In the genomic region with DNA sequence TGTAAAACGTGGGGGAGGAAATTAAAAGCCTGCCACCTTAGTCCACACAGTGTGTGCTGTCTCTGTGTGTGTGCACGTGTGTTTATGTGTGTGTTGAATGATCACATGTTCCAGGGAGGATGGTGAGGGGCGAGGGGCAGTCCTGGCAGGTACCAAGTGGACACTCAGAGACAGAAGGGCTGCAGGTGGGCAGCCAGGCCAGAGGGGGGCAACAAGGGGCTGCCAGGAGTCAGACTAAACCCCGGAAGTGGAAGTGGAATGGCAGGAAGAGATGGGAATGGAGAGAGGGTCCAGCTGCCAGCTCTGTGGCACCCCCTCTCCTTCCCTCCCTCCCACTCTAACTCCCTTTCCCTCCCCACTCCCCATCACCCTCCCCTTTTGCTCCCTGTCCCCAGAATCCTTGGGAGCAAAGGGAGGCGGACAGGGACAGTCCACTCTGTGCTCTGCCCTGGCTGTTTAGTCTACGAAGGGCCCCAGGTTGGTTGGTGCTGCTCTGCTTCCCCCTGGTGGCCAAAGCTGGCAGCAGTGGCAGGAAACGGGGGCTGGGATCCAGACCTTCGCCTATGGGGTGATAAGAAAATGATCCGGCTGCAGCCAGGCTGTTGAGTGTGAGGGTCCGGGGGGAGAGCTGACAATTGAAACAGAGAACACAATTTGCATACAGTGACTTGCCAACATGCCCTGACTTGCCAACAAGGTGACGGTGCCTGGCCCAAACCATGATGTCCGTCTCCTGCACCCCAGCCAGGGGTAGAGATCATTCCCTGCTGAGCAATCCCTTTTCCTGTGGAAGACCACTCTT, we compare ENCODE assay signal across 8 cellular contexts. TPM values are rescaled to one million over a fixed set of nuclear protein-coding genes. Genes with fewer than 3 reads are reported as not detected.
DNase-seq lines count a peak whose midpoint lies in the region; ATAC-seq, FAIRE-seq and TF ChIP-seq lines count a peak whose summit lies in the region.

No MANE protein-coding gene starts in this region.

- H2BK5ac ChIP-seq in H1 (ENCODE audit: low read depth, low read length) = peak overlapping the region; percentile 86; the same call in 1 of the 2 replicates
- no peak overlapping the region for H2BK5ac ChIP-seq in mesendoderm (ENCODE audit: low read length)

- peak overlapping the region; percentile 83 for H2BK12ac ChIP-seq in H1 (ENCODE audit: low read depth, low read length)

- DNase-seq in GM12865 (ENCODE audit: low read depth) (peak; percentile 86), NCI-H748 (lab: John Stamatoyannopoulos, UW; ENCODE audit: unreplicated experiment) (peak; percentile 82), H1 (ENCODE audit: low read depth in 1 of 2, low spot score in 2 of 2) (peak in 1 of 2 experiments; percentile 97), mesendoderm (peak; percentile 90)
- peak; percentile 19 to 54 for DNase-seq in activated CD8-positive, alpha-beta memory T cell treated with anti-CD3 and anti-CD28 coated beads for 1 hour (ENCODE audit: extremely low read depth in 1 of 2, low read depth in 1 of 2)
- DNase-seq in stimulated activated CD8-positive, alpha-beta memory T cell treated with anti-CD3 and anti-CD28 coated beads, Interleukin-12 subunit alpha, Interleukin-12 subunit beta, amount 100 ng/mL, for 4 hours (ENCODE audit: low read depth) = peak; percentile 49

- no peak for TF ChIP-seq EP300 in H1 (IDR thresholded peaks at IDR 0.05; ENCODE audit: borderline replicate concordance in 1 of 2, low read depth in 2 of 2, low read length in 2 of 2)

- H3K27ac ChIP-seq in H1 (ENCODE audit: low read depth, low read length) = peak overlapping the region; percentile 13; the same call in 1 of the 2 replicates
- no peak overlapping the region for H3K27ac ChIP-seq in mesendoderm (ENCODE audit: low read depth, low read length)

- ATAC-seq in HG03175 (IDR thresholded peaks at IDR 0.05; ENCODE audit: unreplicated experiment) (peak; percentile 83), GM21528 (IDR thresholded peaks at IDR 0.05; ENCODE audit: low FRiP score, unreplicated experiment) (no peak)

- H2BK20ac ChIP-seq in H1 (ENCODE audit: low read length) = peak overlapping the region; percentile 72

- peak in 1 of 2 experiments; percentile 75; a peak in 1 of 3 replicates for TF ChIP-seq POLR2A in H1 (IDR thresholded peaks at IDR 0.05; ENCODE audit: control extremely low read depth in 1 of 2, low read depth in 2 of 2, low read length in 2 of 2)

- no peaks in the 10 kb centered on the region for H3K9me3 ChIP-seq in H1 (ENCODE audit: insufficient read depth in 2 of 2, low read depth in 1 of 2, low read length in 1 of 2)

- H4K8ac ChIP-seq in H1 (ENCODE audit: extremely low read depth, insufficient read depth, low read length) (peak overlapping the region; percentile 72; the same call in 1 of the 2 replicates), mesendoderm (ENCODE audit: low read depth, low read length) (no peak overlapping the region)

- H3K36me3 ChIP-seq in H1 (ENCODE audit: control insufficient read depth in 2 of 4, insufficient read depth in 4 of 4, low read length in 3 of 4) = no peaks in the 10 kb centered on the region
- no peaks in the 10 kb centered on the region for H3K36me3 ChIP-seq in mesendoderm (ENCODE audit: control insufficient read depth, insufficient read depth, low read length)

- no peaks in the 10 kb centered on the region for H4K20me1 ChIP-seq in H1 (replicated peaks in 1 of 2; ENCODE audit: control insufficient read depth in 1 of 2, insufficient read depth in 2 of 2, low read length in 2 of 2)

- FAIRE-seq in H1 (lab: Jason Lieb, UNC) = peak; percentile 19

- H4K91ac ChIP-seq in H1 (replicated peaks; ENCODE audit: insufficient read length, low read length) = peak overlapping the region; percentile 30

- TF ChIP-seq RAD21 in H1 (IDR thresholded peaks at IDR 0.05 in 1 of 2, conservative IDR thresholded peaks at IDR 0.05 in 1 of 2; ENCODE audit: low read depth in 2 of 2, low read length in 2 of 2) = peak; percentile 80 to 85

- H3K4me1 ChIP-seq in H1 (replicated peaks in 1 of 4; ENCODE audit: control insufficient read depth in 3 of 4, insufficient read depth in 4 of 4, low read length in 3 of 4) = peaks cover 0 to 8% (median 3%) of the 10 kb centered on the region in 4 experiments; a peak in 3 of 7 replicates
- H3K4me1 ChIP-seq in mesendoderm (ENCODE audit: control insufficient read depth, low read depth, low read length) = no peaks in the 10 kb centered on the region

- no peak overlapping the region for H2AK5ac ChIP-seq in H1 (ENCODE audit: low read depth, low read length)
- no peak overlapping the region for H2AK5ac ChIP-seq in mesendoderm (ENCODE audit: low read length)

- peak overlapping the region; percentile 98 for H2AFZ ChIP-seq in H1 (ENCODE audit: low read length)

- H3K4ac ChIP-seq in H1 (replicated peaks; ENCODE audit: insufficient read length, low read depth, low read length) (peak overlapping the region; percentile 16), mesendoderm (ENCODE audit: low read depth, low read length) (no peak overlapping the region)

- H3K27me3 ChIP-seq in H1 (replicated peaks in 1 of 4; ENCODE audit: control insufficient read depth in 3 of 4, extremely low read depth in 1 of 4, insufficient read depth in 3 of 4, low read length in 3 of 4) (no peaks in the 10 kb centered on the region), mesendoderm (ENCODE audit: insufficient read depth, low read length, poor library complexity) (no peaks in the 10 kb centered on the region)

- peaks cover 2% of the 10 kb centered on the region; the same call in 1 of the 2 replicates for H3K23me2 ChIP-seq in H1 (ENCODE audit: low read depth, low read length)

- H3K79me2 ChIP-seq in H1 (ENCODE audit: control insufficient read depth in 1 of 2, insufficient read depth in 2 of 2, low read length in 2 of 2) (no peaks in the 10 kb centered on the region), mesendoderm (ENCODE audit: control insufficient read depth, insufficient read depth, low read length) (no peaks in the 10 kb centered on the region)

- POLR2A ChIA-PET in H1 (lab: Charles Lee; ENCODE audit: partially characterized antibody) = interaction anchor here (0.8 to 1.0 kb wide), 2 partner anchors 15 to 411 kb away, joined by 3 read pairs; no protein-coding TSS in a partner anchor

- WGBS in H1 (ENCODE audit: extremely low coverage in 1 of 2, insufficient coverage in 1 of 2, insufficient read length in 1 of 2, insufficient replicate concordance in 2 of 2, low coverage in 1 of 2, low lambda C conversion rate in 2 of 2, missing lambda C conversion rate in 1 of 2), 2 experiments = 35% methylated on average over 12 of the region's 12 CpGs; no CpG with 5 or more reads in 1 of the 2 experiments
- WGBS in mesendoderm (ENCODE audit: extremely low coverage, insufficient coverage, low lambda C conversion rate) = no CpG with 5 or more reads among the region's 12 CpGs

- H3K79me1 ChIP-seq in H1 (ENCODE audit: low read depth, low read length) (no peaks in the 10 kb centered on the region), mesendoderm (ENCODE audit: low read length) (no peaks in the 10 kb centered on the region)

- H3K14ac ChIP-seq in H1 (ENCODE audit: insufficient read length) = no peak overlapping the region

- no peak overlapping the region for H3K23ac ChIP-seq in H1 (ENCODE audit: insufficient read length)
- no peak overlapping the region for H3K23ac ChIP-seq in mesendoderm (ENCODE audit: low read length)

- H4K5ac ChIP-seq in H1 (ENCODE audit: insufficient read length, low read depth, low read length) (no peak overlapping the region), mesendoderm (ENCODE audit: low read length) (peak overlapping the region; percentile 72)

- no peak overlapping the region for H3K4me3 ChIP-seq in GM12865 (ENCODE audit: low read depth, low read length)
- H3K4me3 ChIP-seq in H1 (ENCODE audit: extremely low read depth in 1 of 4, insufficient read depth in 2 of 4, low read depth in 3 of 4, low read length in 4 of 4) = peak overlapping the region; percentile 14 to 58 (median 22); a peak in 5 of 8 replicates
- peak overlapping the region; percentile 26 for H3K4me3 ChIP-seq in mesendoderm (ENCODE audit: low read length)

- H3K56ac ChIP-seq in H1 (replicated peaks; ENCODE audit: insufficient read length, low read depth, low read length) (peak overlapping the region; percentile 28), mesendoderm (ENCODE audit: low read length) (peak overlapping the region; percentile 94)

- peak overlapping the region; percentile 48 for H2BK120ac ChIP-seq in H1 (replicated peaks; ENCODE audit: low read depth, low read length)
- no peak overlapping the region for H2BK120ac ChIP-seq in mesendoderm (ENCODE audit: low read depth, low read length)

- H3K18ac ChIP-seq in H1 (ENCODE audit: extremely low read depth, low read length) = peak overlapping the region; percentile 54
- H3K18ac ChIP-seq in mesendoderm (ENCODE audit: low read length) = no peak overlapping the region

- TF ChIP-seq CTCF in GM12865 (IDR thresholded peaks at IDR 0.05; ENCODE audit: insufficient read depth, low read depth, low read length, missing control alignments) = peak; percentile 97
- TF ChIP-seq CTCF in H1 (IDR thresholded peaks at IDR 0.05; ENCODE audit: control extremely low read depth in 1 of 3, insufficient read depth in 1 of 3, low read depth in 1 of 3, low read length in 3 of 3) = peak; percentile 92 to 96 (median 93)

- H2BK15ac ChIP-seq in H1 (ENCODE audit: low read length) (peak overlapping the region; percentile 95; the same call in 1 of the 2 replicates), mesendoderm (replicated peaks; ENCODE audit: low read depth) (no peak overlapping the region)

- peak overlapping the region in 2 of 4 experiments; percentile 9 to 25; a peak in 1 of 7 replicates for H3K9ac ChIP-seq in H1 (replicated peaks in 1 of 4; ENCODE audit: extremely low read depth in 1 of 4, low read depth in 3 of 4, low read length in 3 of 4)
- H3K9ac ChIP-seq in mesendoderm (ENCODE audit: low read length) = peak overlapping the region; percentile 69

- CTCF ChIA-PET in H1 (lab: Charles Lee; ENCODE audit: partially characterized antibody) = interaction anchor here (0.7 to 21.6 kb wide), 30 partner anchors 8 to 481 kb away, joined by 3 to 451 read pairs (median 5); a partner anchor contains a TSS

- peak overlapping the region; percentile 1 to 65 for H3K4me2 ChIP-seq in H1 (ENCODE audit: insufficient read depth in 1 of 2, low read depth in 2 of 2, low read length in 2 of 2)
- H3K4me2 ChIP-seq in mesendoderm (ENCODE audit: low read length) = peak overlapping the region; percentile 45

RNA-seq across cellular contexts. Expression of a gene that starts 24.4 kb away (rescaled TPM):
- total RNA-seq in H1 (2021; fragmentation: NEBNext Ultra II Directional; extraction: Animal tissue kit (Norgen Biotek cat#: 25700)) = 1.0 and 1.2 TPM in 2 replicates
- 1.5 and 2.6 TPM in 2 replicates for polyA plus RNA-seq in H1 (2011; rRNA removed)
- 1.4 TPM for polyA plus RNA-seq in H1 (2011; cell fraction: cytosol; rRNA removed)
- 1.6 TPM for polyA plus RNA-seq in H1 (2011; cell fraction: nucleus; rRNA removed)
- 0.21 to 0.75 TPM (median 0.57 TPM) in 4 replicates for polyA plus RNA-seq in H1 (2012, experiment 1 of 2)
- 0.63 TPM for polyA plus RNA-seq in H1 (2012, experiment 2 of 2)
- polyA plus RNA-seq in H1 (2013, experiment 1 of 2) = 0.93 TPM
- 0.85 TPM for polyA plus RNA-seq in H1 (2013, experiment 2 of 2)
- polyA minus RNA-seq in H1 (2011; rRNA and poly(A)+ RNA removed) = 1.4 and 1.5 TPM in 2 replicates
- 0.66 TPM for polyA minus RNA-seq in H1 (2011; cell fraction: cytosol; rRNA and poly(A)+ RNA removed)
- 2.7 TPM for polyA minus RNA-seq in H1 (2011; cell fraction: nucleus; rRNA and poly(A)+ RNA removed)
- polyA plus RNA-seq in mesendoderm (2013, experiment 1 of 2) = 0.69 TPM
- 0.78 TPM for polyA plus RNA-seq in mesendoderm (2013, experiment 2 of 2)

RNA-seq across cellular contexts. Expression of a gene that starts 29.6 kb away (rescaled TPM):
- total RNA-seq in H1 (2021; fragmentation: NEBNext Ultra II Directional; extraction: Animal tissue kit (Norgen Biotek cat#: 25700)) = not detected in 2 replicates
- polyA plus RNA-seq in H1 (2011; rRNA removed) = 0.15 and 0.20 TPM in 2 replicates
- polyA plus RNA-seq in H1 (2011; cell fraction: cytosol; rRNA removed) = 0.26 TPM
- 0.13 TPM for polyA plus RNA-seq in H1 (2011; cell fraction: nucleus; rRNA removed)
- 0.09 to 0.11 TPM in 2 of 4 replicates, not detected in the others for polyA plus RNA-seq in H1 (2012, experiment 1 of 2)
- not detected for polyA plus RNA-seq in H1 (2012, experiment 2 of 2)
- 0.18 TPM for polyA plus RNA-seq in H1 (2013, experiment 1 of 2)
- polyA plus RNA-seq in H1 (2013, experiment 2 of 2) = 0.07 TPM
- polyA minus RNA-seq in H1 (2011; rRNA and poly(A)+ RNA removed) = 0.17 and 0.32 TPM in 2 replicates
- polyA minus RNA-seq in H1 (2011; cell fraction: cytosol; rRNA and poly(A)+ RNA removed) = not detected
- not detected for polyA minus RNA-seq in H1 (2011; cell fraction: nucleus; rRNA and poly(A)+ RNA removed)
- 0.03 TPM for polyA plus RNA-seq in mesendoderm (2013, experiment 1 of 2)
- 0.07 TPM for polyA plus RNA-seq in mesendoderm (2013, experiment 2 of 2)
